ENCODE assay signal across 1 cellular context in genomic region chr3:61796088-61796680, GRCh38.
TF ChIP-seq lines count a peak whose summit lies in the region.

No MANE protein-coding gene starts in this region.

TF ChIP-seq in HEK293, 187 proteins besides CTCF, POLR2A, EP300 and RAD21 (continued from another document):
- TF ChIP-seq ATF2 (tag by site-specific recombination; IDR thresholded peaks at IDR 0.05; ENCODE audit: low read depth) (no peak), ZBTB17 (tag by site-specific recombination; IDR thresholded peaks at IDR 0.05) (peak; percentile 70), ZNF274 (IDR thresholded peaks at IDR 0.05; ENCODE audit: low read length) (no peak), ZNF274 (tag by site-specific recombination; IDR thresholded peaks at IDR 0.05; ENCODE audit: borderline replicate concordance) (no peak)
